Comparison of ENCODE assay signal across 8 cellular contexts in genomic region chr1:95233321-95233736, GRCh38. TPM values are rescaled to one million over a fixed set of nuclear protein-coding genes. Genes with fewer than 3 reads are reported as not detected.
A peak's percentile ranks its signal among the peaks of the same experiment; 100 is the strongest.
DNase-seq lines count a peak whose midpoint lies in the region; FAIRE-seq and TF ChIP-seq lines count a peak whose summit lies in the region.

No MANE protein-coding gene starts in this region.

- H3K9ac ChIP-seq in astrocyte (ENCODE audit: low read length), result peak overlapping the region; percentile 91
- H3K9ac ChIP-seq in skeletal muscle satellite cell (ENCODE audit: low read depth, low read length), result peak overlapping the region; percentile 99

- peak; percentile 26 for DNase-seq in A172 (ENCODE audit: low spot score)
- DNase-seq in HFFc6, result peak; percentile 10
- DNase-seq in astrocyte (ENCODE audit: low read depth), result peak; percentile 12
- no peak for DNase-seq in RKO (ENCODE audit: low spot score)
- no peak for DNase-seq in OCI-M1 (lab: John Stamatoyannopoulos, UW)
- DNase-seq in GM20000 (ENCODE audit: low spot score), result no peak

- peak overlapping the region; percentile 90 for H3K27ac Mint-ChIP-seq in HFFc6
- H3K27ac Mint-ChIP-seq in astrocyte (ENCODE audit: unreplicated experiment), result peak overlapping the region; percentile 92

- peak overlapping the region; percentile 67 for H3K27ac ChIP-seq in astrocyte (ENCODE audit: low read depth, low read length)

- peaks cover 44% of the 10 kb centered on the region for H3K4me1 Mint-ChIP-seq in HFFc6 (ENCODE audit: low read depth)
- H3K4me1 Mint-ChIP-seq in astrocyte (ENCODE audit: low read depth, unreplicated experiment), result peaks cover 16% of the 10 kb centered on the region

- no peaks in the 10 kb centered on the region for H3K27me3 ChIP-seq in astrocyte (ENCODE audit: insufficient read depth, low read length)
- no peaks in the 10 kb centered on the region for H3K27me3 ChIP-seq in skeletal muscle satellite cell (ENCODE audit: control insufficient read depth, insufficient read depth, low read length)

- H3K27me3 Mint-ChIP-seq in HFFc6 (ENCODE audit: insufficient read depth) (no peaks in the 10 kb centered on the region), astrocyte (ENCODE audit: low read depth, unreplicated experiment) (no peaks in the 10 kb centered on the region)

- H3K79me2 ChIP-seq in astrocyte (ENCODE audit: insufficient read depth, low read length), result peaks cover 25% of the 10 kb centered on the region

- peak overlapping the region; percentile 98 for H3K4me3 Mint-ChIP-seq in HFFc6
- peak overlapping the region; percentile 89 for H3K4me3 Mint-ChIP-seq in astrocyte (ENCODE audit: unreplicated experiment)

- peak overlapping the region; percentile 72 for H3K4me3 ChIP-seq in astrocyte (ENCODE audit: insufficient read depth, low read depth, low read length)
- peak overlapping the region; percentile 91 for H3K4me3 ChIP-seq in iPS-18c (ENCODE audit: insufficient read depth, low read depth, low read length)
- peak overlapping the region; percentile 100 for H3K4me3 ChIP-seq in skeletal muscle satellite cell (ENCODE audit: low read length)

- H3K9me3 Mint-ChIP-seq in HFFc6 (no peaks in the 10 kb centered on the region), astrocyte (ENCODE audit: unreplicated experiment) (no peaks in the 10 kb centered on the region)

- TF ChIP-seq CTCF in HFFc6 (IDR thresholded peaks at IDR 0.05) (no peak), astrocyte (IDR thresholded peaks at IDR 0.05; ENCODE audit: insufficient read depth, low read depth, low read length) (no peak), GM20000 (IDR thresholded peaks at IDR 0.05; ENCODE audit: extremely low read depth, missing control alignments) (no peak)

- H3K9me3 ChIP-seq in astrocyte (ENCODE audit: insufficient read depth, low read depth, low read length), result no peaks in the 10 kb centered on the region
- no peaks in the 10 kb centered on the region for H3K9me3 ChIP-seq in iPS-18c (ENCODE audit: control insufficient read depth, insufficient read depth, low read length)
- no peaks in the 10 kb centered on the region for H3K9me3 ChIP-seq in skeletal muscle satellite cell (replicated peaks; ENCODE audit: low read length)

- H4K20me1 ChIP-seq in astrocyte (ENCODE audit: insufficient read depth, low read length), result peaks cover 16% of the 10 kb centered on the region

- peak overlapping the region; percentile 100 for H2AFZ ChIP-seq in astrocyte (ENCODE audit: low read depth, low read length)

- H3K36me3 Mint-ChIP-seq in HFFc6 (ENCODE audit: low read depth) (peaks cover 11% of the 10 kb centered on the region), astrocyte (ENCODE audit: low read depth, unreplicated experiment) (no peaks in the 10 kb centered on the region)

- peaks cover 8% of the 10 kb centered on the region for H3K4me1 ChIP-seq in astrocyte (ENCODE audit: insufficient read depth, low read length)
- H3K4me1 ChIP-seq in skeletal muscle satellite cell (ENCODE audit: control insufficient read depth, insufficient read depth, low read length), result peaks cover 23% of the 10 kb centered on the region

- H3K36me3 ChIP-seq in astrocyte (ENCODE audit: insufficient read depth, low read length) (no peaks in the 10 kb centered on the region), skeletal muscle satellite cell (ENCODE audit: insufficient read depth, low read length) (peaks cover 5% of the 10 kb centered on the region)

- FAIRE-seq in astrocyte (lab: Jason Lieb, UNC), result no peak

- H3K4me2 ChIP-seq in astrocyte (ENCODE audit: low read length), result peak overlapping the region; percentile 99
- peak overlapping the region; percentile 97 for H3K4me2 ChIP-seq in skeletal muscle satellite cell (ENCODE audit: low read length)

RNA-seq across cellular contexts. Expression of gene RWDD3, which starts 0.7 kb away (rescaled TPM):
- 9.0 and 18.4 TPM in 2 replicates for total RNA-seq in A172 (2014; rRNA removed; shearing (Covaris generic))
- total RNA-seq in HFFc6 (2021; fragmentation: NEBNext Ultra II Directional; extraction: Animal tissue kit (Norgen Biotek cat#: 25700)), result 10 to 100 TPM; 11.7 to 14.6 (median 13.0) TPM
- 20.0 and 22.2 TPM in 2 replicates for total RNA-seq in astrocyte
- total RNA-seq in skeletal muscle satellite cell (2012; rRNA removed), result 9.0 and 10.4 TPM in 2 replicates

Comparison
In these comparisons a context has a peak if more than half of its experiments do, and no peak if none do; other contexts are left out.
1. DNase-seq: peak in A172 (single experiment), HFFc6 (single experiment) and astrocyte (single experiment); none in RKO (single experiment), OCI-M1 (single experiment) and GM20000 (single experiment).
2. Peak in every context shown above with its lines, with median percentiles within 50 percentile points of each other: H3K4me3 ChIP-seq.